Comparison of ENCODE assay signal across 9 cellular contexts in genomic region chr12:68591716-68592437, GRCh38. TPM values are rescaled to one million over a fixed set of nuclear protein-coding genes. Genes with fewer than 3 reads are reported as not detected.
DNase-seq lines count a peak whose midpoint lies in the region; ATAC-seq and TF ChIP-seq lines count a peak whose summit lies in the region.
"Had no signal": no experiment of that assay in that cellular context is flagged by ENCODE, and none has a peak within 500 bp of the region (broad histone marks: within the 10 kb centered on the region; RNA-seq: fewer than 3 reads in every experiment).

No MANE protein-coding gene starts in this region.

- H3K4me3 ChIP-seq in effector memory CD4-positive, alpha-beta T cell (ENCODE audit: insufficient read depth, low read depth, low read length, poor library complexity, severe bottlenecking), result no peak overlapping the region
- H3K4me3 ChIP-seq in heart left ventricle, result no peak overlapping the region

- no peaks in the 10 kb centered on the region for H3K27me3 ChIP-seq in effector memory CD4-positive, alpha-beta T cell (replicated peaks; ENCODE audit: control insufficient read depth, insufficient read depth, low read length, poor library complexity, severe bottlenecking)
- no peaks in the 10 kb centered on the region for H3K27me3 ChIP-seq in heart left ventricle

- H3K36me3 ChIP-seq in effector memory CD4-positive, alpha-beta T cell (ENCODE audit: control insufficient read depth, insufficient read depth, low read length), result no peaks in the 10 kb centered on the region
- H3K36me3 ChIP-seq in heart left ventricle, result no peaks in the 10 kb centered on the region

- no peak for TF ChIP-seq POLR2A in heart left ventricle (IDR thresholded peaks at IDR 0.05)

- ATAC-seq in HG02840 (IDR thresholded peaks at IDR 0.05; ENCODE audit: low FRiP score, unreplicated experiment) (no peak), heart left ventricle (no peak)

- H3K4me3 Mint-ChIP-seq in progenitor cell of endocrine pancreas (ENCODE audit: low read depth), result no peak overlapping the region

- peaks cover 2% of the 10 kb centered on the region for H3K36me3 Mint-ChIP-seq in progenitor cell of endocrine pancreas (ENCODE audit: insufficient read depth)

- intact Hi-C loops in heart left ventricle (cut with DNase I), result no loop called here

- DNase-seq in DMS53 treated with DMSO at 0.1 percent for 48 hours (lab: John Stamatoyannopoulos, UW; ENCODE audit: unreplicated experiment) (peak; percentile 94), GM20000 (ENCODE audit: low spot score) (peak; percentile 22), NCI-H69 (lab: John Stamatoyannopoulos, UW) (peak; percentile 49), progenitor cell of endocrine pancreas (ENCODE audit: low spot score, unreplicated experiment) (no peak), heart left ventricle (no peak), NCI-H1048 (lab: John Stamatoyannopoulos, UW) (no peak)
- peak in 1 of 3 donors; percentile 21 for DNase-seq in effector memory CD4-positive, alpha-beta T cell
- DNase-seq: kidney glomerular epithelial cell had no signal

- H3K4me1 Mint-ChIP-seq in progenitor cell of endocrine pancreas (ENCODE audit: low read depth), result no peaks in the 10 kb centered on the region

- 77 to 82% (median 78%) methylated on average over 7 of the region's 7 CpGs for WGBS in heart left ventricle, 4 donors

- H3K9me3 ChIP-seq in effector memory CD4-positive, alpha-beta T cell (ENCODE audit: control insufficient read depth, low read length), result no peaks in the 10 kb centered on the region
- peaks cover 0 to 34% (median 20%) of the 10 kb centered on the region in 12 donors for H3K9me3 ChIP-seq in heart left ventricle

- H3K27me3 Mint-ChIP-seq in progenitor cell of endocrine pancreas, result no peaks in the 10 kb centered on the region

- H3K4me1 ChIP-seq in effector memory CD4-positive, alpha-beta T cell (ENCODE audit: control insufficient read depth, insufficient read depth, low read length, poor library complexity, severe bottlenecking), result peaks cover 19% of the 10 kb centered on the region
- H3K4me1 ChIP-seq in heart left ventricle, result peaks cover 0 to 5% (median 0%) of the 10 kb centered on the region in 12 donors

- H3K27ac ChIP-seq in effector memory CD4-positive, alpha-beta T cell (ENCODE audit: insufficient read depth, low read length, poor library complexity, severe bottlenecking), result peak overlapping the region; percentile 44
- no peak overlapping the region for H3K27ac ChIP-seq in heart left ventricle

- H3K9me3 Mint-ChIP-seq in progenitor cell of endocrine pancreas (ENCODE audit: low read depth), result peaks cover 20% of the 10 kb centered on the region

- TF ChIP-seq CTCF in GM20000 (IDR thresholded peaks at IDR 0.05; ENCODE audit: extremely low read depth, missing control alignments) (no peak), progenitor cell of endocrine pancreas (IDR thresholded peaks at IDR 0.05; ENCODE audit: unreplicated experiment) (no peak), heart left ventricle (IDR thresholded peaks at IDR 0.05) (no peak)

- H3K27ac Mint-ChIP-seq in progenitor cell of endocrine pancreas, result no peak overlapping the region

RNA-seq across cellular contexts. Expression of gene RAP1B, which starts 18.8 kb away (rescaled TPM):
- total RNA-seq in progenitor cell of endocrine pancreas (81.8 and 83.6 TPM in 2 replicates), heart left ventricle (100 to 1,000 TPM in 1 of 9 donors, 10 to 100 TPM in 8; 39.2 to 113 (median 52.2) TPM)
- polyA plus RNA-seq in heart left ventricle, result 10 to 100 TPM; 25.3 to 84.5 TPM

Comparison
In these comparisons a context has a peak if more than half of its experiments do, and no peak if none do; other contexts are left out.
1. DNase-seq: peak in DMS53 treated with DMSO at 0.1 percent for 48 hours (single experiment), GM20000 (single experiment) and NCI-H69 (single experiment); none in progenitor cell of endocrine pancreas (single experiment), heart left ventricle (0 of 5) and NCI-H1048 (single experiment).